Comparison of ENCODE assay signal across 1 cellular context in the genomic region with DNA sequence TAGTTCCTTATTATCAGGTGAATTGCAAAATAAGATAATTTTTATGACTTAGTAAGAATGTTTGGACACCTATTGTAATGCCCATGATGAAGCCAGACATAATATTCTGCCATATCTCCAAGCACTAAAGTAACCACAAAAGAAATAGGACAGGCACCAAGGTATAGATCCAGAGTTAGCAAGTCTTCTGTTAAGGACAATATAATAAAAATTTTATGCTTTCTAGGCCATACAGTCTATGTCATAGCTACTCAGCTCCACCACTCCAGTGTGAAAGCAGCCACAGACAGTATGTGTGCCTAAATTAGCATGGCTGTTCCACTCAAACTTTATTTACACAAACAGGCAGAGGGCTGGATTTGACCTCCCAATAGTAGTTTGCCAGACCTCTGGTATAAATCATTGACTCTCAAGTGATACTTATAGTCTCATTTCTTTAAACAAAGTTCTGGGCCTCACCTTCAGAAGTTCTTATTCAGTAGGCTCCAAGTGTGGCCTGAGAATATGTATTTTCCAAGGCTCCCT.
TF ChIP-seq lines count a peak whose summit lies in the region.

No MANE protein-coding gene starts in this region.

TF ChIP-seq in HepG2, 621 proteins besides CTCF, POLR2A, EP300 and RAD21 (continued from another document):
- TF ChIP-seq, protein P1, sequence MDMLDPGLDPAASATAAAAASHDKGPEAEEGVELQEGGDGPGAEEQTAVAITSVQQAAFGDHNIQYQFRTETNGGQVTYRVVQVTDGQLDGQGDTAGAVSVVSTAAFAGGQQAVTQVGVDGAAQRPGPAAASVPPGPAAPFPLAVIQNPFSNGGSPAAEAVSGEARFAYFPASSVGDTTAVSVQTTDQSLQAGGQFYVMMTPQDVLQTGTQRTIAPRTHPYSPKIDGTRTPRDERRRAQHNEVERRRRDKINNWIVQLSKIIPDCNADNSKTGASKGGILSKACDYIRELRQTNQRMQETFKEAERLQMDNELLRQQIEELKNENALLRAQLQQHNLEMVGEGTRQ (IDR thresholded peaks at IDR 0.05; ENCODE audit: low read depth, low read length), result no peak
- TF ChIP-seq, protein P1 (CRISPR knock-in tag; IDR thresholded peaks at IDR 0.05; ENCODE audit: borderline replicate concordance), result no peak
- TF ChIP-seq ZNF615 (CRISPR knock-in tag; IDR thresholded peaks at IDR 0.05; ENCODE audit: borderline replicate concordance) (no peak), MXI1 (IDR thresholded peaks at IDR 0.05; ENCODE audit: borderline replicate concordance, low read depth, low read length) (no peak), NFKBIZ (CRISPR knock-in tag; IDR thresholded peaks at IDR 0.05) (no peak), NPAS2 (CRISPR knock-in tag; IDR thresholded peaks at IDR 0.05; ENCODE audit: borderline replicate concordance) (no peak), ZNF567 (CRISPR knock-in tag; IDR thresholded peaks at IDR 0.05; ENCODE audit: borderline replicate concordance) (no peak), CHD4 (IDR thresholded peaks at IDR 0.05; ENCODE audit: borderline replicate concordance, low read length) (no peak), ZSCAN9 (CRISPR knock-in tag; IDR thresholded peaks at IDR 0.05; ENCODE audit: borderline replicate concordance) (no peak), ZNF619 (CRISPR knock-in tag; IDR thresholded peaks at IDR 0.05) (no peak), ZNF253 (CRISPR knock-in tag; IDR thresholded peaks at IDR 0.05; ENCODE audit: borderline replicate concordance) (no peak), ZNF879 (CRISPR knock-in tag; IDR thresholded peaks at IDR 0.05) (no peak), SALL1 (CRISPR knock-in tag; IDR thresholded peaks at IDR 0.05) (no peak), ZNF350 (CRISPR knock-in tag; IDR thresholded peaks at IDR 0.05; ENCODE audit: borderline replicate concordance, low read depth) (no peak), CCAR2 (optimal IDR thresholded peaks at IDR 0.05; ENCODE audit: low read depth, low read length) (no peak), ZSCAN20 (CRISPR knock-in tag; IDR thresholded peaks at IDR 0.05; ENCODE audit: borderline replicate concordance) (no peak), ZSCAN21 (CRISPR knock-in tag; IDR thresholded peaks at IDR 0.05; ENCODE audit: borderline replicate concordance) (no peak)
TF ChIP-seq in HepG2: peak in this region for 0.
